Comparison of ENCODE assay signal across 18 cellular contexts in the genomic region with DNA sequence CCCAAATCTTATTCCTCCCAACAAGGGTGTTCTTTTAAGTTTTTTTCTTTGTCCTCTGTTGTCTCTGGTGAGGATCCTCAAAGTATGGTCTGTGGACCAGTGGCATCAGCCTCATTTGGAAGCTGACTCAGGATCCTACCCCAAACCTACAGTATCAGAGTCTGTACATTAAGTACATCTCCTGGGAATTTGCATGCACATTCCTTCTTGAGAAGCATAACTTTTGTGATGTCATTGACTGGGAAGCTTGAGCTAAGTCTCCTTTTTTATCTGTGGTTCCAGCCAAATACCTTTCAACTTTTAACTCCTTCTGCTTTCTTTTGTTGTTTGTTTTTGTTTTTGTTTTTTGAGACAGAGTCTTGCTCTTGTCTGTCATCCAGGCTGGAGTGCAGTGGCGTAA. TPM values are rescaled to one million over a fixed set of nuclear protein-coding genes. Genes with fewer than 3 reads are reported as not detected.
DNase-seq lines count a peak whose midpoint lies in the region; ATAC-seq and TF ChIP-seq lines count a peak whose summit lies in the region.
"Had no signal": no experiment of that assay in that cellular context is flagged by ENCODE, and none has a peak within 500 bp of the region (broad histone marks: within the 10 kb centered on the region; RNA-seq: fewer than 3 reads in every experiment).

No MANE protein-coding gene starts in this region.

- intact Hi-C loops in body of pancreas (cut with DNase I): no loop called here

- peaks cover 0 to 31% of the 10 kb centered on the region in 2 donors for H3K36me3 ChIP-seq in body of pancreas (replicated peaks in 1 of 2; ENCODE audit: insufficient read depth in 1 of 2, low read depth in 2 of 2)

- no peak overlapping the region for H3K4me3 ChIP-seq in body of pancreas
- H3K4me3 ChIP-seq: tibial nerve had no signal

- TF ChIP-seq CTCF in progenitor cell of endocrine pancreas (IDR thresholded peaks at IDR 0.05; ENCODE audit: unreplicated experiment) (no peak), body of pancreas (IDR thresholded peaks at IDR 0.05) (no peak)

- no peaks in the 10 kb centered on the region for H3K9me3 ChIP-seq in body of pancreas
- H3K9me3 ChIP-seq: tibial nerve had no signal

- peaks cover 30% of the 10 kb centered on the region for H3K36me3 Mint-ChIP-seq in progenitor cell of endocrine pancreas (ENCODE audit: insufficient read depth)

- no peaks in the 10 kb centered on the region for H3K27me3 ChIP-seq in body of pancreas
- H3K27me3 ChIP-seq: tibial nerve had no signal

- no peak for ATAC-seq in HG03039 (IDR thresholded peaks at IDR 0.05; ENCODE audit: unreplicated experiment)
- ATAC-seq in body of pancreas: no peak
- ATAC-seq: left colon; stimulated activated naive B cell treated with anti-CD40 and anti-IgM and Interleukin-4, amounts not matched to agents 10 μg/mL and 1 μg/mL and 100 μg/mL, for 72 hours had no signal

- no peak for TF ChIP-seq POLR2A in body of pancreas (IDR thresholded peaks at IDR 0.05)

- DNase-seq in ELR (ENCODE audit: low read depth): peak; percentile 15
- peak; percentile 83 for DNase-seq in amniotic epithelial cell (ENCODE audit: low read depth)
- DNase-seq in fibroblast of peridontal ligament (ENCODE audit: extremely low read depth): peak; percentile 62
- no peak for DNase-seq in progenitor cell of endocrine pancreas (ENCODE audit: low spot score, unreplicated experiment)
- DNase-seq in cortex of kidney (lab: John Stamatoyannopoulos, UW): no peak
- no peak for DNase-seq in NCI-H1105 treated with DMSO at 0.1 percent for 48 hours (lab: John Stamatoyannopoulos, UW)
- no peak for DNase-seq in body of pancreas
- DNase-seq: activated CD4-positive, alpha-beta T cell treated with anti-CD3 and anti-CD28 coated beads, Interleukin-2, amount 10 ng/mL, durations not matched to agents 7 days and 5 days; activated CD8-positive, alpha-beta memory T cell treated with anti-CD3 and anti-CD28 coated beads, Interleukin-2, amount 50 U/mL, for 48 hours; activated naive CD4-positive, alpha-beta T cell; aorta; left colon; NCI-H1417 treated with DMSO at 0.1 percent for 48 hours; NCI-H2171; stimulated activated naive B cell treated with anti-CD40 and anti-IgM and Interleukin-4, amounts not matched to agents 10 μg/mL and 1 μg/mL and 100 μg/mL, for 72 hours; SW 1271 had no signal

- WGBS in body of pancreas, 2 donors: 90 to 95% methylated on average over 1 of the region's 1 CpG

- H3K4me1 ChIP-seq in body of pancreas: no peaks in the 10 kb centered on the region
- H3K4me1 ChIP-seq: tibial nerve had no signal

- H3K27ac ChIP-seq in body of pancreas: no peak overlapping the region
- H3K27ac ChIP-seq: tibial nerve had no signal

- H3K4me1 Mint-ChIP-seq in progenitor cell of endocrine pancreas (ENCODE audit: low read depth): peaks cover 2% of the 10 kb centered on the region
- H3K4me1 Mint-ChIP-seq: stimulated activated naive B cell treated with anti-CD40 and anti-IgM and Interleukin-4, amounts not matched to agents 10 μg/mL and 1 μg/mL and 100 μg/mL, for 72 hours had no signal

- peak overlapping the region; percentile 30 for H3K27ac Mint-ChIP-seq in progenitor cell of endocrine pancreas
- H3K27ac Mint-ChIP-seq: activated CD4-positive, alpha-beta T cell treated with anti-CD3 and anti-CD28 coated beads, Interleukin-2, amount 10 ng/mL, durations not matched to agents 7 days and 5 days; stimulated activated naive B cell treated with anti-CD40 and anti-IgM and Interleukin-4, amounts not matched to agents 10 μg/mL and 1 μg/mL and 100 μg/mL, for 72 hours had no signal

- H3K27me3 Mint-ChIP-seq in progenitor cell of endocrine pancreas: no peaks in the 10 kb centered on the region
- H3K27me3 Mint-ChIP-seq: activated CD4-positive, alpha-beta T cell treated with anti-CD3 and anti-CD28 coated beads, Interleukin-2, amount 10 ng/mL, durations not matched to agents 7 days and 5 days; stimulated activated naive B cell treated with anti-CD40 and anti-IgM and Interleukin-4, amounts not matched to agents 10 μg/mL and 1 μg/mL and 100 μg/mL, for 72 hours had no signal

- no peak overlapping the region for H3K4me3 Mint-ChIP-seq in progenitor cell of endocrine pancreas (ENCODE audit: low read depth)
- H3K4me3 Mint-ChIP-seq: activated CD4-positive, alpha-beta T cell treated with anti-CD3 and anti-CD28 coated beads, Interleukin-2, amount 10 ng/mL, durations not matched to agents 7 days and 5 days; stimulated activated naive B cell treated with anti-CD40 and anti-IgM and Interleukin-4, amounts not matched to agents 10 μg/mL and 1 μg/mL and 100 μg/mL, for 72 hours had no signal

- H3K9me3 Mint-ChIP-seq in progenitor cell of endocrine pancreas (ENCODE audit: low read depth): no peaks in the 10 kb centered on the region
- H3K9me3 Mint-ChIP-seq: activated CD4-positive, alpha-beta T cell treated with anti-CD3 and anti-CD28 coated beads, Interleukin-2, amount 10 ng/mL, durations not matched to agents 7 days and 5 days; stimulated activated naive B cell treated with anti-CD40 and anti-IgM and Interleukin-4, amounts not matched to agents 10 μg/mL and 1 μg/mL and 100 μg/mL, for 72 hours had no signal

RNA-seq across cellular contexts. Expression of gene ARMC8, which starts 40.5 kb away (rescaled TPM):
- total RNA-seq in progenitor cell of endocrine pancreas (57.4 and 71.3 TPM in 2 replicates), body of pancreas (100 to 1,000 TPM in 1 of 2 donors, 10 to 100 TPM in 1; 29.8 to 103 TPM)

RNA-seq across cellular contexts. Expression of gene DBR1, which starts 52.9 kb away (rescaled TPM):
- total RNA-seq in progenitor cell of endocrine pancreas (31.8 and 34.2 TPM in 2 replicates), body of pancreas (10 to 100 TPM in 1 of 2 donors, 1 to 10 TPM in 1; 4.3 to 11.7 TPM)

Comparison
In these comparisons a context has a peak if more than half of its experiments do, and no peak if none do; other contexts are left out.
1. DNase-seq: peak in ELR (single experiment), amniotic epithelial cell (single experiment) and fibroblast of peridontal ligament (single experiment); none in progenitor cell of endocrine pancreas (single experiment), cortex of kidney (single experiment), NCI-H1105 treated with DMSO at 0.1 percent for 48 hours (single experiment) and body of pancreas (0 of 4).